36 cellular contexts compared by ENCODE assay signal in the genomic region with DNA sequence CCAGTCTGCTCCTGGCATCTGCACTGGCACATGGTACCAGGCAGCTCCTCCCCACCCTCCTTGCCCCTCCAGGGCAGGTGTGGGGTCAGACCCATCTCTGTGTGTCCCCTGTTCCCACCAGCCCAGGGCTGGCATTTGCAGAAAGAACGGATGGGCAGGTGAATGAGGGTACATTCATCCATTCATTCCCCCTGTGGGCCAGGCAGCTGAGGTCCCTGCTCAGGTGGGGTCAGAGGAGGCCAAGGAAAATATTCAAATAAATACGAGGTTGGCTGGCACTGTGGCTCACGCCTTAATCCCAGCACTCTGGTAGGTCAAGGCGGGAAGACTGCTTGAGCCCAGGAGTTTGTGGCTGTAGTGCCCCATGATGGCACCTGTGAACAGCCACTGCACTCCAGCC.
"Had no signal": no experiment of that assay in that cellular context is flagged by ENCODE, and none has a peak within 500 bp of the region (broad histone marks: within the 10 kb centered on the region; RNA-seq: fewer than 3 reads in every experiment).

No MANE protein-coding gene starts in this region.

- H3K4me1 ChIP-seq: adrenal gland, ascending aorta had no signal

- H3K9me3 ChIP-seq: adrenal gland, ascending aorta had no signal

- H3K27ac ChIP-seq: adrenal gland, ascending aorta, cardiac muscle cell, VCaP had no signal

- DNase-seq: activated B cell treated with CpG ODN at 0.5 μM for 24 hours; activated CD4-positive, alpha-beta memory T cell treated with anti-CD3 and anti-CD28 coated beads for 36 hours; activated CD4-positive, alpha-beta T cell treated with anti-CD3 and anti-CD28 coated beads for 4 hours; activated CD4-positive, alpha-beta T cell treated with anti-CD3 and anti-CD28 coated beads, Interleukin-2, amount 10 ng/mL, durations not matched to agents 24 days and 14 days; activated CD4-positive, alpha-beta T cell treated with anti-CD3 and anti-CD28 coated beads, Interleukin-2, amount 50 U/mL, for 1 hour; activated CD4-positive, alpha-beta T cell treated with anti-CD3 and anti-CD28 coated beads, Interleukin-2, amount 50 U/mL, for 4 hours; activated CD4-positive, CD25-positive, alpha-beta regulatory T cell treated with anti-CD3 and anti-CD28 coated beads, Interleukin-2, amount 50 U/mL, for 72 hours; activated CD8-positive, alpha-beta memory T cell treated with anti-CD3 and anti-CD28 coated beads, Interleukin-2, amount 50 U/mL, for 4 hours; activated CD8-positive, alpha-beta T cell treated with anti-CD3 and anti-CD28 coated beads for 36 hours; activated effector memory CD4-positive, alpha-beta T cell treated with anti-CD3 and anti-CD28 coated beads, Interleukin-2, amount 50 U/mL, for 16 hours; activated gamma-delta T cell treated with Interleukin-2 at 50 U/mL for 16 hours; activated naive CD4-positive, alpha-beta T cell; activated naive CD4-positive, alpha-beta T cell treated with anti-CD3 and anti-CD28 coated beads for 36 hours; activated naive CD4-positive, alpha-beta T cell treated with anti-CD3 and anti-CD28 coated beads, Interleukin-2, amount 50 U/mL, for 16 hours; activated naive CD8-positive, alpha-beta T cell treated with anti-CD3 and anti-CD28 coated beads for 36 hours; activated T-cell treated with anti-CD3 and anti-CD28 coated beads for 4 hours; activated T-cell treated with anti-CD3 and anti-CD28 coated beads, Interleukin-2, amount 50 U/mL, for 1 hour; activated T-cell treated with anti-CD3 and anti-CD28 coated beads, Interleukin-2, amount 50 U/mL, for 4 hours; activated T-cell treated with anti-CD3 and anti-CD28 coated beads, Interleukin-2, amount 50 U/mL, for 72 hours; adrenal gland; amniotic stem cell; caudate nucleus; cerebellar nuclear complex; T-helper 1 cell; T-helper 2 cell; T-helper 9 cell had no signal

- H3K4me1 Mint-ChIP-seq: activated CD4-positive, alpha-beta T cell treated with anti-CD3 and anti-CD28 coated beads, Interleukin-2, amount 10 ng/mL, durations not matched to agents 24 days and 14 days; activated naive CD8-positive, alpha-beta T cell treated with anti-CD3 and anti-CD28 coated beads for 36 hours; activated T-helper 17 cell treated with anti-CD3 and anti-CD28 coated beads, Interleukin-2, amount 50 U/mL, for 72 hours; central memory CD8-positive, alpha-beta T cell had no signal

- H3K4me3 ChIP-seq: adrenal gland, ascending aorta, cardiac muscle cell had no signal

- H3K36me3 Mint-ChIP-seq: activated CD4-positive, alpha-beta memory T cell treated with anti-CD3 and anti-CD28 coated beads for 36 hours; activated naive CD4-positive, alpha-beta T cell treated with anti-CD3 and anti-CD28 coated beads, Interleukin-2, amount 50 U/mL, for 72 hours; activated naive CD8-positive, alpha-beta T cell treated with anti-CD3 and anti-CD28 coated beads for 36 hours; brain had no signal

- H3K36me3 ChIP-seq: adrenal gland, ascending aorta, cardiac muscle cell had no signal

- H3K9me3 Mint-ChIP-seq: activated B cell treated with CpG ODN at 0.5 μM for 24 hours; activated CD4-positive, alpha-beta memory T cell treated with anti-CD3 and anti-CD28 coated beads for 36 hours; activated CD4-positive, alpha-beta T cell treated with anti-CD3 and anti-CD28 coated beads, Interleukin-2, amount 10 ng/mL, durations not matched to agents 24 days and 14 days; activated CD8-positive, alpha-beta T cell treated with anti-CD3 and anti-CD28 coated beads for 36 hours; activated naive CD4-positive, alpha-beta T cell treated with anti-CD3 and anti-CD28 coated beads for 36 hours; activated naive CD8-positive, alpha-beta T cell treated with anti-CD3 and anti-CD28 coated beads for 36 hours; activated T-cell treated with anti-CD3 and anti-CD28 coated beads, Interleukin-2, amount 50 U/mL, for 4 hours; activated T-helper 1 cell treated with anti-CD3 and anti-CD28 coated beads, Interleukin-12 subunit alpha, Interleukin-12 subunit beta, Interleukin-2, Interleukin-4 antibody, amounts not matched to agents 30 ng/mL and 10 ng/mL and 1 ng/mL, durations not matched to agents 14 hours and 24 hours and 36 hours; activated T-helper 17 cell treated with anti-CD3 and anti-CD28 coated beads, Interleukin-2, amount 50 U/mL, for 72 hours; brain; central memory CD8-positive, alpha-beta T cell; T-helper 1 cell treated with Interleukin-12 subunit alpha and Interleukin-12 subunit beta and Interleukin-4 antibody, amounts not matched to agents 30 μg/mL and 1 μg/mL, for 36 hours; T-helper 2 cell treated with Interferon-gamma antibody and Interleukin-4, amounts not matched to agents 5 μg/mL and 100 μg/mL, for 36 hours had no signal

- H3K27ac Mint-ChIP-seq: activated B cell treated with CpG ODN at 0.5 μM for 24 hours; activated CD4-positive, alpha-beta memory T cell treated with anti-CD3 and anti-CD28 coated beads for 36 hours; activated CD4-positive, alpha-beta T cell treated with anti-CD3 and anti-CD28 coated beads, Interleukin-2, amount 10 ng/mL, durations not matched to agents 24 days and 14 days; activated CD8-positive, alpha-beta T cell treated with anti-CD3 and anti-CD28 coated beads for 36 hours; activated naive CD4-positive, alpha-beta T cell treated with anti-CD3 and anti-CD28 coated beads for 36 hours; activated naive CD4-positive, alpha-beta T cell treated with anti-CD3 and anti-CD28 coated beads, Interleukin-2, amount 50 U/mL, for 72 hours; activated naive CD8-positive, alpha-beta T cell treated with anti-CD3 and anti-CD28 coated beads for 36 hours; activated T-cell treated with anti-CD3 and anti-CD28 coated beads, Interleukin-2, amount 50 U/mL, for 72 hours; activated T-helper 1 cell treated with anti-CD3 and anti-CD28 coated beads, Interleukin-12 subunit alpha, Interleukin-12 subunit beta, Interleukin-2, Interleukin-4 antibody, amounts not matched to agents 30 ng/mL and 10 ng/mL and 1 ng/mL, durations not matched to agents 14 hours and 24 hours and 36 hours; activated T-helper 17 cell treated with anti-CD3 and anti-CD28 coated beads, Interleukin-2, amount 50 U/mL, for 72 hours; brain; T-helper 1 cell treated with Interleukin-12 subunit alpha and Interleukin-12 subunit beta and Interleukin-4 antibody, amounts not matched to agents 30 μg/mL and 1 μg/mL, for 36 hours had no signal

- H3K27me3 ChIP-seq: adrenal gland, ascending aorta, cardiac muscle cell had no signal

- H3K4me3 Mint-ChIP-seq: activated B cell treated with CpG ODN at 0.5 μM for 24 hours; activated CD4-positive, alpha-beta memory T cell treated with anti-CD3 and anti-CD28 coated beads for 36 hours; activated CD4-positive, alpha-beta T cell treated with anti-CD3 and anti-CD28 coated beads, Interleukin-2, amount 10 ng/mL, durations not matched to agents 24 days and 14 days; activated CD8-positive, alpha-beta T cell treated with anti-CD3 and anti-CD28 coated beads for 36 hours; activated naive CD4-positive, alpha-beta T cell treated with anti-CD3 and anti-CD28 coated beads for 36 hours; activated naive CD8-positive, alpha-beta T cell treated with anti-CD3 and anti-CD28 coated beads for 36 hours; activated T-cell treated with anti-CD3 and anti-CD28 coated beads, Interleukin-2, amount 50 U/mL, for 4 hours; activated T-cell treated with anti-CD3 and anti-CD28 coated beads, Interleukin-2, amount 50 U/mL, for 72 hours; activated T-helper 1 cell treated with anti-CD3 and anti-CD28 coated beads, Interleukin-12 subunit alpha, Interleukin-12 subunit beta, Interleukin-2, Interleukin-4 antibody, amounts not matched to agents 30 ng/mL and 10 ng/mL and 1 ng/mL, durations not matched to agents 14 hours and 24 hours and 36 hours; activated T-helper 17 cell treated with anti-CD3 and anti-CD28 coated beads, Interleukin-2, amount 50 U/mL, for 72 hours; brain; central memory CD8-positive, alpha-beta T cell; T-helper 1 cell treated with Interleukin-12 subunit alpha and Interleukin-12 subunit beta and Interleukin-4 antibody, amounts not matched to agents 30 μg/mL and 1 μg/mL, for 36 hours; T-helper 2 cell treated with Interferon-gamma antibody and Interleukin-4, amounts not matched to agents 5 μg/mL and 100 μg/mL, for 36 hours had no signal

- H3K27me3 Mint-ChIP-seq: activated B cell treated with CpG ODN at 0.5 μM for 24 hours; activated CD4-positive, alpha-beta memory T cell treated with anti-CD3 and anti-CD28 coated beads for 36 hours; activated CD4-positive, alpha-beta T cell treated with anti-CD3 and anti-CD28 coated beads, Interleukin-2, amount 10 ng/mL, durations not matched to agents 24 days and 14 days; activated CD8-positive, alpha-beta T cell treated with anti-CD3 and anti-CD28 coated beads for 36 hours; activated naive CD8-positive, alpha-beta T cell treated with anti-CD3 and anti-CD28 coated beads for 36 hours; central memory CD8-positive, alpha-beta T cell had no signal
